Comparison of ENCODE assay signal across 32 cellular contexts in genomic region chr21:31711745-31712144, GRCh38.
"Had no signal": no experiment of that assay in that cellular context is flagged by ENCODE, and none has a peak within 500 bp of the region (broad histone marks: within the 10 kb centered on the region; RNA-seq: fewer than 3 reads in every experiment).

No MANE protein-coding gene starts in this region.

- ATAC-seq: activated CD4-positive, CD25-positive, alpha-beta regulatory T cell treated with anti-CD3 and anti-CD28 coated beads, Interleukin-2, amount 50 U/mL, for 24 hours; activated CD8-positive, alpha-beta memory T cell treated with anti-CD3 and anti-CD28 coated beads, Interleukin-2, amount 10 ng/mL, durations not matched to agents 7 days and 5 days had no signal

- H3K36me3 ChIP-seq: ascending aorta, cardiac muscle cell, colonic mucosa had no signal

- FAIRE-seq: RCC 7860, TTC549 had no signal

- H3K27me3 Mint-ChIP-seq: activated CD4-positive, alpha-beta memory T cell treated with anti-CD3 and anti-CD28 coated beads, Interleukin-2, amount 10 ng/mL, durations not matched to agents 7 days and 5 days; activated CD8-positive, alpha-beta memory T cell treated with anti-CD3 and anti-CD28 coated beads, Interleukin-2, amount 10 ng/mL, durations not matched to agents 7 days and 5 days; activated naive CD4-positive, alpha-beta T cell treated with anti-CD3 and anti-CD28 coated beads, Interleukin-2, amount 50 U/mL, for 24 hours; activated naive CD8-positive, alpha-beta T cell treated with anti-CD3 and anti-CD28 coated beads, Interleukin-2, amount 10 ng/mL, durations not matched to agents 7 days and 5 days; central memory CD8-positive, alpha-beta T cell had no signal

- DNase-seq: activated CD4-positive, alpha-beta memory T cell treated with anti-CD3 and anti-CD28 coated beads, Interleukin-2, amount 10 ng/mL, durations not matched to agents 7 days and 5 days; activated CD4-positive, alpha-beta T cell treated with anti-CD3 and anti-CD28 coated beads for 4 hours; activated CD4-positive, alpha-beta T cell treated with anti-CD3 and anti-CD28 coated beads, Interleukin-2, amount 50 U/mL, for 1 hour; activated CD8-positive, alpha-beta memory T cell treated with anti-CD3 and anti-CD28 coated beads for 24 hours; activated CD8-positive, alpha-beta memory T cell treated with anti-CD3 and anti-CD28 coated beads, Interleukin-2, amount 10 ng/mL, durations not matched to agents 7 days and 5 days; activated CD8-positive, alpha-beta memory T cell treated with anti-CD3 and anti-CD28 coated beads, Interleukin-2, amount 50 U/mL, for 48 hours; activated gamma-delta T cell; activated naive CD4-positive, alpha-beta T cell treated with Interleukin-2 at 50 U/mL for 16 hours; activated naive CD8-positive, alpha-beta T cell treated with anti-CD3 and anti-CD28 coated beads, Interleukin-2, amount 10 ng/mL, durations not matched to agents 7 days and 5 days; amygdala; colonic mucosa; NCI-H1105; NCI-H1417 treated with DMSO at 0.1 percent for 48 hours; NCI-H187 treated with DMSO at 0.1 percent for 48 hours; NCI-H2081; NCI-H226; NCI-H446 treated with DMSO at 0.1 percent for 48 hours; NCI-H524 treated with DMSO at 0.1 percent for 48 hours; NK-92 treated with Interleukin-12 subunit alpha and Interleukin-12 subunit beta, amount 100 ng/mL, for 24 hours; PC-9; Right ventricle myocardium superior had no signal

- H3K9me3 Mint-ChIP-seq: activated CD4-positive, alpha-beta memory T cell treated with anti-CD3 and anti-CD28 coated beads, Interleukin-2, amount 10 ng/mL, durations not matched to agents 7 days and 5 days; activated naive CD4-positive, alpha-beta T cell treated with anti-CD3 and anti-CD28 coated beads, Interleukin-2, amount 50 U/mL, for 24 hours; activated naive CD8-positive, alpha-beta T cell treated with anti-CD3 and anti-CD28 coated beads, Interleukin-2, amount 10 ng/mL, durations not matched to agents 7 days and 5 days; activated T-helper 2 cell treated with anti-CD3 and anti-CD28 coated beads, Interferon-gamma antibody, Interleukin-2, Interleukin-4, amounts not matched to agents 10 μg/mL and 5 μg/mL and 100 μg/mL, durations not matched to agents 14 hours and 24 hours and 36 hours; central memory CD8-positive, alpha-beta T cell; T-helper 2 cell treated with Interferon-gamma antibody and Interleukin-4, amounts not matched to agents 5 μg/mL and 100 μg/mL, for 36 hours had no signal

- H3K9me3 ChIP-seq: ascending aorta, colonic mucosa had no signal

- H3K27ac ChIP-seq: cardiac muscle cell, colonic mucosa, PC-9, RWPE1, SK-N-MC had no signal

- H3K27ac Mint-ChIP-seq: activated CD4-positive, alpha-beta memory T cell treated with anti-CD3 and anti-CD28 coated beads, Interleukin-2, amount 10 ng/mL, durations not matched to agents 7 days and 5 days; activated CD8-positive, alpha-beta memory T cell treated with anti-CD3 and anti-CD28 coated beads, Interleukin-2, amount 10 ng/mL, durations not matched to agents 7 days and 5 days; activated naive CD4-positive, alpha-beta T cell treated with anti-CD3 and anti-CD28 coated beads, Interleukin-2, amount 50 U/mL, for 24 hours; activated naive CD8-positive, alpha-beta T cell treated with anti-CD3 and anti-CD28 coated beads, Interleukin-2, amount 10 ng/mL, durations not matched to agents 7 days and 5 days; activated T-helper 2 cell treated with anti-CD3 and anti-CD28 coated beads, Interferon-gamma antibody, Interleukin-2, Interleukin-4, amounts not matched to agents 10 μg/mL and 5 μg/mL and 100 μg/mL, durations not matched to agents 14 hours and 24 hours and 36 hours; T-helper 2 cell treated with Interferon-gamma antibody and Interleukin-4, amounts not matched to agents 5 μg/mL and 100 μg/mL, for 36 hours had no signal

- H3K4me2 ChIP-seq: PC-9 had no signal

- H3K4me1 ChIP-seq: colonic mucosa had no signal

- H3K4me3 ChIP-seq: ascending aorta, cardiac muscle cell, colonic mucosa, PC-9, SK-N-MC had no signal

- H3K4me3 Mint-ChIP-seq: activated CD4-positive, alpha-beta memory T cell treated with anti-CD3 and anti-CD28 coated beads, Interleukin-2, amount 10 ng/mL, durations not matched to agents 7 days and 5 days; activated CD8-positive, alpha-beta memory T cell treated with anti-CD3 and anti-CD28 coated beads, Interleukin-2, amount 10 ng/mL, durations not matched to agents 7 days and 5 days; activated naive CD4-positive, alpha-beta T cell treated with anti-CD3 and anti-CD28 coated beads, Interleukin-2, amount 50 U/mL, for 24 hours; activated naive CD8-positive, alpha-beta T cell treated with anti-CD3 and anti-CD28 coated beads, Interleukin-2, amount 10 ng/mL, durations not matched to agents 7 days and 5 days; central memory CD8-positive, alpha-beta T cell; T-helper 2 cell treated with Interferon-gamma antibody and Interleukin-4, amounts not matched to agents 5 μg/mL and 100 μg/mL, for 36 hours had no signal

- H3K27me3 ChIP-seq: ascending aorta, cardiac muscle cell, colonic mucosa had no signal
